In the genomic region with DNA sequence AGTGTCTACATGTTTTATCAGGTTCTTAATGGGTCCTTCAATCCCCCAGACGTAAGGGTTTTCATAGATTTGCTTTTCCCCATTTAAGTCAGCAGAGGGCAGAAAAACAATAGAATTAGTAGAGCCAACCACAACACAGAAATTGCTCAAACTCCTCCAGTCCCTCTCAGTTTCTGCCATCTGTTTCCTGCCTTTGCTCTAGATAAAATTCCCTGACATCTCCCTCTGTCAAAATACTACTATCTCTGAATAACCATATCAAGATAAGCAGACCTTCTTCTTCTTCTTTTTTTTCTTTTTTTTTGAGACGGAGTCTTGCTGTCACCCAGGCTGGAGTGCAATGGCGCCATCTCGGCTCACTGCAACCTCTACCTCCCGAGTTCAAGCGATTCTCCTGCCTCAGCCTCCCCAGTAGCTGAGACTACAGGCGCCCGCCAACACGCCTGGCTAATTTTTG, we compare ENCODE assay signal across 10 cellular contexts. TPM values are rescaled to one million over a fixed set of nuclear protein-coding genes. Genes with fewer than 3 reads are reported as not detected.
DNase-seq lines count a peak whose midpoint lies in the region; ATAC-seq and TF ChIP-seq lines count a peak whose summit lies in the region.
"Not testable (repeated sequence)": the region's sequence is repeated elsewhere in the genome, so short reads cannot be mapped to it uniquely, and the experiment has no call there.
"Had no signal": no experiment of that assay in that cellular context is flagged by ENCODE, and none has a peak within 500 bp of the region (broad histone marks: within the 10 kb centered on the region; RNA-seq: fewer than 3 reads in every experiment).

No MANE protein-coding gene starts in this region.

- not testable (repeated sequence) for H3K9me3 ChIP-seq in esophagus muscularis mucosa, right lobe of liver

- H3K27me3 ChIP-seq in esophagus muscularis mucosa, right lobe of liver: not testable (repeated sequence)

- peak; percentile 69 for DNase-seq in GM13977 (ENCODE audit: low spot score)
- peak; percentile 93 for DNase-seq in MV-4-11 (lab: John Stamatoyannopoulos, UW)
- peak; percentile 39 for DNase-seq in RPMI8226
- not testable (repeated sequence) for DNase-seq in esophagus muscularis mucosa (ENCODE audit: extremely low spot score); right lobe of liver
- peak; percentile 9 for DNase-seq in stimulated activated CD4-positive, alpha-beta T cell treated with anti-CD3 and anti-CD28 coated beads, Interleukin-4, amount 100 ng/mL, for 24 hours

- H3K36me3 Mint-ChIP-seq in activated naive CD4-positive, alpha-beta T cell treated with anti-CD3 and anti-CD28 coated beads, Interleukin-2, amount 50 U/mL, for 24 hours, result not testable (repeated sequence)

- not testable (repeated sequence) for H3K4me1 Mint-ChIP-seq in activated naive CD4-positive, alpha-beta T cell treated with anti-CD3 and anti-CD28 coated beads, Interleukin-2, amount 50 U/mL, for 24 hours

- H3K4me1 ChIP-seq in esophagus muscularis mucosa, right lobe of liver: not testable (repeated sequence)

- intact Hi-C loops in esophagus muscularis mucosa (cut with DNase I) (loop anchor here (10.0 kb wide), 1 partner anchor 127 kb away; no protein-coding TSS in a partner anchor), right lobe of liver (cut with DNase I) (loop anchor here in 1 of 2 donors (10.0 kb wide), 1 partner anchor 127 kb away; no protein-coding TSS in a partner anchor)

- not testable (repeated sequence) for H3K27me3 Mint-ChIP-seq in activated naive CD4-positive, alpha-beta T cell treated with anti-CD3 and anti-CD28 coated beads, Interleukin-2, amount 50 U/mL, for 24 hours

- TF ChIP-seq POLR2A in esophagus muscularis mucosa (IDR thresholded peaks at IDR 0.05; ENCODE audit: low read depth); right lobe of liver (IDR thresholded peaks at IDR 0.05): not testable (repeated sequence)

- TF ChIP-seq EP300 in esophagus muscularis mucosa (IDR thresholded peaks at IDR 0.05), result not testable (repeated sequence)

- peak; percentile 49 to 68 (median 59) for ATAC-seq in right lobe of liver

- not testable (repeated sequence) for H3K4me3 ChIP-seq in esophagus muscularis mucosa, right lobe of liver

- 54% methylated on average over 9 of the region's 9 CpGs for WGBS in esophagus muscularis mucosa
- 14% methylated on average over 5 of the region's 9 CpGs for WGBS in right lobe of liver (ENCODE audit: insufficient coverage, low coverage, low lambda C conversion rate, missing lambda C conversion rate)

- H3K9me3 Mint-ChIP-seq in activated naive CD4-positive, alpha-beta T cell treated with anti-CD3 and anti-CD28 coated beads, Interleukin-2, amount 50 U/mL, for 24 hours, result not testable (repeated sequence)

- TF ChIP-seq CTCF in C4-2B (conservative IDR thresholded peaks at IDR 0.05) (peak; percentile 69), GM13977 (IDR thresholded peaks at IDR 0.05; ENCODE audit: extremely low read depth, insufficient read depth, missing control alignments) (peak; percentile 44), esophagus muscularis mucosa (IDR thresholded peaks at IDR 0.05) (peak in 2 of 3 experiments; percentile 27 to 32), right lobe of liver (IDR thresholded peaks at IDR 0.05) (peak; percentile 31 to 43 (median 35))

- not testable (repeated sequence) for H3K27ac Mint-ChIP-seq in activated naive CD4-positive, alpha-beta T cell treated with anti-CD3 and anti-CD28 coated beads, Interleukin-2, amount 50 U/mL, for 24 hours

- in situ Hi-C loops in GM13977 (cut with MboI; ENCODE audit: low pct_unique_long_range_greater_than_20kb, low sequenced_read_pairs, unreplicated experiment), result not testable (repeated sequence)

- peak overlapping the region; percentile 17 for H3K4me3 Mint-ChIP-seq in activated naive CD4-positive, alpha-beta T cell treated with anti-CD3 and anti-CD28 coated beads, Interleukin-2, amount 50 U/mL, for 24 hours

- H3K36me3 ChIP-seq in esophagus muscularis mucosa, right lobe of liver: not testable (repeated sequence)

- H3K27ac ChIP-seq in C4-2B; esophagus muscularis mucosa (replicated peaks in 1 of 4); right lobe of liver: not testable (repeated sequence)

RNA-seq across cellular contexts. Expression of a gene that starts 11.8 kb away (rescaled TPM):
- total RNA-seq in esophagus muscularis mucosa (not detected), right lobe of liver (not detected)
- total RNA-seq: gastroesophageal sphincter; T-helper 1 cell treated with Interleukin-12 subunit alpha and Interleukin-12 subunit beta and Interleukin-4 antibody, amounts not matched to agents 30 ng/mL and 1 ng/mL, for 36 hours had no signal

RNA-seq across cellular contexts. Expression of a gene that starts 18.1 kb away (rescaled TPM):
- total RNA-seq in esophagus muscularis mucosa (under 1 TPM in 2 of 4 donors, not detected in 2; 0.26 to 0.40 TPM), right lobe of liver (not detected)
- total RNA-seq: gastroesophageal sphincter; T-helper 1 cell treated with Interleukin-12 subunit alpha and Interleukin-12 subunit beta and Interleukin-4 antibody, amounts not matched to agents 30 ng/mL and 1 ng/mL, for 36 hours had no signal

RNA-seq across cellular contexts. Expression of a gene that starts 33.8 kb away (rescaled TPM):
- total RNA-seq in esophagus muscularis mucosa, result not detected
- total RNA-seq in right lobe of liver, result not detected
- total RNA-seq: gastroesophageal sphincter; T-helper 1 cell treated with Interleukin-12 subunit alpha and Interleukin-12 subunit beta and Interleukin-4 antibody, amounts not matched to agents 30 ng/mL and 1 ng/mL, for 36 hours had no signal
